ENCODE assay signal across 17 cellular contexts in genomic region chr5:171415115-171415730, GRCh38. TPM values are rescaled to one million over a fixed set of nuclear protein-coding genes. Genes with fewer than 3 reads are reported as not detected.
DNase-seq lines count a peak whose midpoint lies in the region; ATAC-seq, FAIRE-seq and TF ChIP-seq lines count a peak whose summit lies in the region.
"Had no signal": no experiment of that assay in that cellular context is flagged by ENCODE, and none has a peak within 500 bp of the region (broad histone marks: within the 10 kb centered on the region; RNA-seq: fewer than 3 reads in every experiment).

No MANE protein-coding gene starts in this region.

- H3K27ac ChIP-seq in HepG2 (ENCODE audit: extremely low read length, insufficient read depth, low read length) (no peak overlapping the region), right lobe of liver (no peak overlapping the region), endothelial cell of umbilical vein (ENCODE audit: insufficient read depth, low read depth, low read length) (no peak overlapping the region)
- H3K27ac ChIP-seq: BLaER1 treated with 17β-estradiol and CSF1 and Interleukin-3, amounts not matched to agents 10 nM and 100 nM had no signal

- no peak overlapping the region for H3K9ac ChIP-seq in HepG2 (ENCODE audit: insufficient read depth, low read depth, low read length)
- H3K9ac ChIP-seq in endothelial cell of umbilical vein (replicated peaks; ENCODE audit: extremely low read depth, insufficient read depth, low read length), result no peak overlapping the region
- H3K9ac ChIP-seq: BLaER1 treated with 17β-estradiol and CSF1 and Interleukin-3, amounts not matched to agents 10 nM and 100 nM had no signal

- dilution Hi-C loops in endothelial cell of umbilical vein (cut with MboI; ENCODE audit: extremely low pct_ligation_motif_present, low sequenced_read_pairs), result no loop called here

- H3K9me3 Mint-ChIP-seq in activated CD4-positive, alpha-beta memory T cell treated with anti-CD3 and anti-CD28 coated beads for 36 hours, result no peaks in the 10 kb centered on the region
- H3K9me3 Mint-ChIP-seq: activated naive CD8-positive, alpha-beta T cell treated with anti-CD3 and anti-CD28 coated beads, Interleukin-2, amount 10 ng/mL, durations not matched to agents 7 days and 5 days had no signal

- TF ChIP-seq CTCF in HepG2 (CRISPR knock-in tag; IDR thresholded peaks at IDR 0.05) (no peak), right lobe of liver (IDR thresholded peaks at IDR 0.05) (no peak), endothelial cell of umbilical vein (IDR thresholded peaks at IDR 0.05; ENCODE audit: extremely low read depth in 1 of 2, insufficient read depth in 1 of 2, low read depth in 1 of 2, low read length in 2 of 2) (no peak)

- H3K27me3 ChIP-seq in HepG2 (ENCODE audit: control insufficient read depth in 1 of 2, insufficient read depth in 2 of 2, low read length in 2 of 2), result peaks cover 0 to 2% of the 10 kb centered on the region in 2 experiments; a peak in 1 of 5 replicates
- no peaks in the 10 kb centered on the region for H3K27me3 ChIP-seq in right lobe of liver
- H3K27me3 ChIP-seq in endothelial cell of umbilical vein (ENCODE audit: control insufficient read depth in 2 of 2, insufficient read depth in 2 of 2, low read length in 2 of 2), result peaks cover 0 to 12% of the 10 kb centered on the region in 2 experiments

- no peak overlapping the region for H3K4me3 ChIP-seq in HepG2 (replicated peaks in 1 of 3; ENCODE audit: insufficient read depth in 1 of 3, low read depth in 2 of 3, low read length in 3 of 3)
- no peak overlapping the region for H3K4me3 ChIP-seq in right lobe of liver
- no peak overlapping the region for H3K4me3 ChIP-seq in endothelial cell of umbilical vein (replicated peaks in 1 of 3; ENCODE audit: insufficient read depth in 1 of 3, low read depth in 1 of 3, low read length in 3 of 3)
- H3K4me3 ChIP-seq: BLaER1 treated with 17β-estradiol and CSF1 and Interleukin-3, amounts not matched to agents 10 nM and 100 nM had no signal

- no peak overlapping the region for H3K4me3 Mint-ChIP-seq in activated CD4-positive, alpha-beta memory T cell treated with anti-CD3 and anti-CD28 coated beads for 36 hours
- H3K4me3 Mint-ChIP-seq: activated naive CD8-positive, alpha-beta T cell treated with anti-CD3 and anti-CD28 coated beads, Interleukin-2, amount 10 ng/mL, durations not matched to agents 7 days and 5 days had no signal

- TF ChIP-seq POLR2A in HepG2 (IDR thresholded peaks at IDR 0.05; ENCODE audit: insufficient read depth in 1 of 2, low read depth in 2 of 2, low read length in 2 of 2) (no peak), right lobe of liver (IDR thresholded peaks at IDR 0.05) (no peak), endothelial cell of umbilical vein (IDR thresholded peaks at IDR 0.05; ENCODE audit: low read depth, low read length) (peak; percentile 30)

- H3K4me2 ChIP-seq in HepG2 (ENCODE audit: low read depth, low read length) (no peak overlapping the region), endothelial cell of umbilical vein (ENCODE audit: insufficient read depth, low read length) (no peak overlapping the region)
- H3K4me2 ChIP-seq: BLaER1 treated with 17β-estradiol and CSF1 and Interleukin-3, amounts not matched to agents 10 nM and 100 nM had no signal

- no peak for DNase-seq in HepG2 (ENCODE audit: low spot score)
- no peak for DNase-seq in right lobe of liver
- DNase-seq in MV-4-11 (lab: John Stamatoyannopoulos, UW), result peak; percentile 25
- DNase-seq in endothelial cell of umbilical vein (ENCODE audit: low read depth, low spot score), result no peak
- DNase-seq in activated CD4-positive, alpha-beta memory T cell treated with anti-CD3 and anti-CD28 coated beads for 36 hours, result no peak
- DNase-seq in SHP77 treated with DMSO at 0.1 percent for 48 hours (lab: John Stamatoyannopoulos, UW), result no peak
- DNase-seq: activated naive CD8-positive, alpha-beta T cell treated with anti-CD3 and anti-CD28 coated beads, Interleukin-2, amount 10 ng/mL, durations not matched to agents 7 days and 5 days; cortex of kidney; kidney glomerular epithelial cell; MM.1S; NCI-H510A; RPMI8226; stimulated activated naive CD8-positive, alpha-beta T cell treated with anti-CD3 and anti-CD28 coated beads, Interleukin-15, Interleukin-2, amounts not matched to agents 100 U/mL and 50 U/mL, for 24 hours; T1000 had no signal

- H3K79me2 ChIP-seq in HepG2 (ENCODE audit: insufficient read depth, low read length), result no peaks in the 10 kb centered on the region
- H3K79me2 ChIP-seq in endothelial cell of umbilical vein (ENCODE audit: control insufficient read depth, insufficient read depth, low read length), result peaks cover 9% of the 10 kb centered on the region

- no peak overlapping the region for H3K27ac Mint-ChIP-seq in activated CD4-positive, alpha-beta memory T cell treated with anti-CD3 and anti-CD28 coated beads for 36 hours
- H3K27ac Mint-ChIP-seq: activated naive CD8-positive, alpha-beta T cell treated with anti-CD3 and anti-CD28 coated beads, Interleukin-2, amount 10 ng/mL, durations not matched to agents 7 days and 5 days had no signal

- peaks cover 2% of the 10 kb centered on the region for H3K27me3 Mint-ChIP-seq in activated CD4-positive, alpha-beta memory T cell treated with anti-CD3 and anti-CD28 coated beads for 36 hours

- ATAC-seq in HepG2 (0 out of 3 replicates have a peak, but pooled peaks have one; percentile 1), right lobe of liver (no peak), GM21423 (IDR thresholded peaks at IDR 0.05; ENCODE audit: unreplicated experiment) (no peak), GM19023 (IDR thresholded peaks at IDR 0.05; ENCODE audit: unreplicated experiment) (no peak)
- ATAC-seq: stimulated activated naive CD8-positive, alpha-beta T cell treated with anti-CD3 and anti-CD28 coated beads, Interleukin-15, Interleukin-2, amounts not matched to agents 100 U/mL and 50 U/mL, for 24 hours had no signal

- H3K36me3 ChIP-seq in HepG2 (replicated peaks in 1 of 2; ENCODE audit: control insufficient read depth in 1 of 2, insufficient read depth in 2 of 2, low read length in 2 of 2) (peaks cover 3 to 29% of the 10 kb centered on the region in 2 experiments; a peak in 4 of 5 replicates), right lobe of liver (peaks cover 0 to 19% (median 12%) of the 10 kb centered on the region in 4 donors), endothelial cell of umbilical vein (ENCODE audit: control insufficient read depth in 2 of 2, extremely low read depth in 1 of 2, insufficient read depth in 2 of 2, low read length in 2 of 2) (peaks cover 12 to 22% of the 10 kb centered on the region in 2 experiments)

- no peaks in the 10 kb centered on the region for H3K9me3 ChIP-seq in HepG2 (ENCODE audit: low read length)
- H3K9me3 ChIP-seq in right lobe of liver, result no peaks in the 10 kb centered on the region
- H3K9me3 ChIP-seq in endothelial cell of umbilical vein (replicated peaks; ENCODE audit: control insufficient read depth, insufficient read depth, low read length), result no peaks in the 10 kb centered on the region
- H3K9me3 ChIP-seq: BLaER1 treated with 17β-estradiol and CSF1 and Interleukin-3, amounts not matched to agents 10 nM and 100 nM had no signal

- FAIRE-seq in HepG2 (lab: Jason Lieb, UNC) (no peak), endothelial cell of umbilical vein (lab: Jason Lieb, UNC) (no peak)

- peaks cover 27% of the 10 kb centered on the region for H3K36me3 Mint-ChIP-seq in activated CD4-positive, alpha-beta memory T cell treated with anti-CD3 and anti-CD28 coated beads for 36 hours

- no TSS peak for BruUV-seq in HepG2 (replicated peaks; lab: Mats Ljungman, UMichigan)
- BruUV-seq in endothelial cell of umbilical vein (replicated peaks; lab: Mats Ljungman, UMichigan), result no TSS peak

- POLR2A ChIA-PET in HepG2 (lab: Yijun Ruan, JAX) (no interaction called here), endothelial cell of umbilical vein (lab: Charles Lee) (interaction anchor here (0.7 kb wide), 1 partner anchor 323 kb away, joined by 5 read pairs; no protein-coding TSS in a partner anchor)
- POLR2A ChIA-PET in activated CD4-positive, alpha-beta memory T cell treated with anti-CD3 and anti-CD28 coated beads for 36 hours (lab: Charles Lee), result interaction anchor here (1.4 kb wide), 1 partner anchor 16 kb away, joined by 3 read pairs; no protein-coding TSS in a partner anchor

- no peak for TF ChIP-seq RAD21 in HepG2 (CRISPR knock-in tag; IDR thresholded peaks at IDR 0.05)

- 96% methylated on average over 9 of the region's 9 CpGs for WGBS in HepG2 (ENCODE audit: low lambda C conversion rate)
- 87% methylated on average over 9 of the region's 9 CpGs for WGBS in right lobe of liver (ENCODE audit: insufficient coverage, low coverage, low lambda C conversion rate, missing lambda C conversion rate)

- CTCF ChIA-PET in HepG2 (lab: Yijun Ruan, JAX; ENCODE audit: low intra/inter-chr PET ratio, low total read pairs) (no interaction called here), endothelial cell of umbilical vein (lab: Charles Lee) (interaction anchor here (1.0 to 1.9 kb wide), 2 partner anchors 493 to 497 kb away, joined by 3 to 8 read pairs; no protein-coding TSS in a partner anchor)
- CTCF ChIA-PET in activated CD4-positive, alpha-beta memory T cell treated with anti-CD3 and anti-CD28 coated beads for 36 hours (lab: Charles Lee), result no interaction called here

- no peaks in the 10 kb centered on the region for H3K9me1 ChIP-seq in endothelial cell of umbilical vein (replicated peaks; ENCODE audit: control insufficient read depth, extremely low read depth, insufficient read depth, low read length)

- peaks cover 11% of the 10 kb centered on the region for H3K4me1 ChIP-seq in HepG2 (ENCODE audit: insufficient read depth, low read length)
- H3K4me1 ChIP-seq in right lobe of liver, result peaks cover 0 to 18% (median 4%) of the 10 kb centered on the region in 4 donors
- peaks cover 8% of the 10 kb centered on the region for H3K4me1 ChIP-seq in endothelial cell of umbilical vein (ENCODE audit: control insufficient read depth, extremely low read depth, insufficient read depth, low read length)

- H4K20me1 ChIP-seq in HepG2 (ENCODE audit: insufficient read depth, low read length), result peaks cover 46% of the 10 kb centered on the region
- no peaks in the 10 kb centered on the region for H4K20me1 ChIP-seq in endothelial cell of umbilical vein (replicated peaks; ENCODE audit: control insufficient read depth, extremely low read depth, insufficient read depth, low read length)

- no peak overlapping the region for H2AFZ ChIP-seq in HepG2 (ENCODE audit: low read length)
- H2AFZ ChIP-seq in endothelial cell of umbilical vein (ENCODE audit: low read depth, low read length), result no peak overlapping the region

- peaks cover 16% of the 10 kb centered on the region for H3K4me1 Mint-ChIP-seq in activated CD4-positive, alpha-beta memory T cell treated with anti-CD3 and anti-CD28 coated beads for 36 hours (ENCODE audit: low read depth)

- intact Hi-C loops in HepG2 (cut with micrococcal nuclease; ENCODE audit: unreplicated experiment), result loop anchor here (5.0 kb wide), 1 partner anchor 627 kb away; no protein-coding TSS in a partner anchor
- intact Hi-C loops in right lobe of liver (cut with DNase I), result loop anchor here in 1 of 2 donors (10.0 kb wide), 1 partner anchor 490 kb away; no protein-coding TSS in a partner anchor
- intact Hi-C loops in endothelial cell of umbilical vein (cut with micrococcal nuclease), result loop anchor here (5.0 kb wide), 5 partner anchors 182 to 867 kb away; partner anchors contain the start of gene UBTD2
- intact Hi-C loops in activated CD4-positive, alpha-beta memory T cell treated with anti-CD3 and anti-CD28 coated beads for 36 hours (cut with micrococcal nuclease), result loop anchor here (10.0 kb wide), 2 partner anchors 190 to 630 kb away; no protein-coding TSS in a partner anchor

- TF ChIP-seq EP300 in HepG2 (IDR thresholded peaks at IDR 0.05; ENCODE audit: low read depth in 2 of 2, low read length in 2 of 2), result no peak
- TF ChIP-seq EP300 in HepG2 (CRISPR knock-in tag; IDR thresholded peaks at IDR 0.05; ENCODE audit: borderline replicate concordance), result no peak

- in situ Hi-C loops in HepG2 (cut with HindIII; ENCODE audit: extremely low pct_ligation_motif_present, low pct_unique_long_range_greater_than_20kb), result loop anchor here (5.0 kb wide), 3 partner anchors 437 to 627 kb away; no protein-coding TSS in a partner anchor

RNA-seq across cellular contexts. Expression of gene FGF18, which starts 4.2 kb away (rescaled TPM):
- total RNA-seq in HepG2 (2016; rRNA removed; fragmentation: Illumina TruSeq; extraction: Trizol), result not detected in 2 replicates
- total RNA-seq in HepG2 (2016; cell fraction: cytosol; rRNA removed; fragmentation: Illumina TruSeq; extraction: Trizol; ENCODE audit: low read depth), result not detected in 2 replicates
- total RNA-seq in HepG2 (2016; cell fraction: insoluble cytoplasmic fraction; rRNA removed; fragmentation: Illumina TruSeq; extraction: Trizol), result not detected in 2 replicates
- total RNA-seq in HepG2 (2016; cell fraction: membrane; rRNA removed; fragmentation: Illumina TruSeq; extraction: Trizol), result not detected in 2 replicates
- total RNA-seq in HepG2 (2016; cell fraction: nucleus; rRNA removed; fragmentation: Illumina TruSeq; extraction: Trizol), result not detected in 2 replicates
- polyA plus RNA-seq in HepG2 (2011; rRNA removed), result 0.04 TPM in 1 of 2 replicates, not detected in the other
- not detected in 2 replicates for polyA plus RNA-seq in HepG2 (2011; cell fraction: cytosol; rRNA removed)
- 0.05 and 0.24 TPM in 2 replicates for polyA plus RNA-seq in HepG2 (2011; cell fraction: nucleus; rRNA removed)
- 0.08 TPM in 1 of 2 replicates, not detected in the other for polyA plus RNA-seq in HepG2 (2012)
- polyA plus RNA-seq in HepG2 (2016; cell fraction: cytosol; fragmentation: Illumina TruSeq; extraction: Trizol; ENCODE audit: low read depth), result 0.06 TPM in 1 of 2 replicates, not detected in the other
- polyA plus RNA-seq in HepG2 (2016; cell fraction: insoluble cytoplasmic fraction; fragmentation: Illumina TruSeq; extraction: Trizol; ENCODE audit: low read depth), result not detected in 2 replicates
- polyA plus RNA-seq in HepG2 (2016; cell fraction: membrane; fragmentation: Illumina TruSeq; extraction: Trizol; ENCODE audit: low read depth), result 0.09 TPM in 1 of 2 replicates, not detected in the other
- not detected in 2 replicates for polyA plus RNA-seq in HepG2 (2016; cell fraction: nucleus; fragmentation: Illumina TruSeq; extraction: Trizol; ENCODE audit: insufficient read depth, low read depth)
- not detected in 2 replicates for polyA minus RNA-seq in HepG2 (2011; rRNA and poly(A)+ RNA removed; ENCODE audit: low replicate concordance)
- polyA minus RNA-seq in HepG2 (2011; cell fraction: cytosol; rRNA and poly(A)+ RNA removed), result not detected in 2 replicates
- not detected in 2 replicates for polyA minus RNA-seq in HepG2 (2011; cell fraction: nucleus; rRNA and poly(A)+ RNA removed)
- under 1 TPM in 1 of 6 experiments, not detected in 5; 0.12 TPM for total RNA-seq in right lobe of liver
- total RNA-seq in endothelial cell of umbilical vein, result 0.27 TPM in 1 of 2 replicates, not detected in the other
- polyA plus RNA-seq in endothelial cell of umbilical vein, result 0.04 and 0.13 TPM in 2 replicates
- 0.05 TPM in 1 of 2 replicates, not detected in the other for polyA plus RNA-seq in endothelial cell of umbilical vein (2011; cell fraction: cytosol; rRNA removed)
- 0.10 and 0.22 TPM in 2 replicates for polyA plus RNA-seq in endothelial cell of umbilical vein (2011; cell fraction: nucleus; rRNA removed)
- 0.19 TPM in 1 of 2 replicates, not detected in the other for polyA plus RNA-seq in endothelial cell of umbilical vein (2012)
- 0.08 TPM in 1 of 2 replicates, not detected in the other for polyA minus RNA-seq in endothelial cell of umbilical vein
- not detected for polyA minus RNA-seq in endothelial cell of umbilical vein (2011; cell fraction: cytosol; rRNA and poly(A)+ RNA removed)
- polyA minus RNA-seq in endothelial cell of umbilical vein (2011; cell fraction: nucleus; rRNA and poly(A)+ RNA removed), result not detected in 2 replicates
- total RNA-seq in activated CD4-positive, alpha-beta memory T cell treated with anti-CD3 and anti-CD28 coated beads for 36 hours, result under 1 TPM in 1 of 2 experiments, not detected in 1; 0.10 TPM

RNA-seq across cellular contexts. Expression of gene NPM1, which starts 27.6 kb away (rescaled TPM):
- total RNA-seq in HepG2 (2016; rRNA removed; fragmentation: Illumina TruSeq; extraction: Trizol) (3,353 and 5,553 TPM in 2 replicates), right lobe of liver (100 to 1,000 TPM; 196 to 310 (median 258) TPM), endothelial cell of umbilical vein (1,592 and 1,695 TPM in 2 replicates)
- 762 and 941 TPM in 2 replicates for total RNA-seq in HepG2 (2016; cell fraction: cytosol; rRNA removed; fragmentation: Illumina TruSeq; extraction: Trizol; ENCODE audit: low read depth)
- total RNA-seq in HepG2 (2016; cell fraction: insoluble cytoplasmic fraction; rRNA removed; fragmentation: Illumina TruSeq; extraction: Trizol), result 3,423 and 5,528 TPM in 2 replicates
- 1,613 and 2,053 TPM in 2 replicates for total RNA-seq in HepG2 (2016; cell fraction: membrane; rRNA removed; fragmentation: Illumina TruSeq; extraction: Trizol)
- 1,233 and 1,301 TPM in 2 replicates for total RNA-seq in HepG2 (2016; cell fraction: nucleus; rRNA removed; fragmentation: Illumina TruSeq; extraction: Trizol)
- polyA plus RNA-seq in HepG2 (2011; rRNA removed) (1,684 and 2,047 TPM in 2 replicates), endothelial cell of umbilical vein (618 and 1,113 TPM in 2 replicates)
- 2,726 and 4,334 TPM in 2 replicates for polyA plus RNA-seq in HepG2 (2011; cell fraction: cytosol; rRNA removed)
- 901 and 998 TPM in 2 replicates for polyA plus RNA-seq in HepG2 (2011; cell fraction: nucleus; rRNA removed)
- 3,095 and 3,791 TPM in 2 replicates for polyA plus RNA-seq in HepG2 (2012)
- polyA plus RNA-seq in HepG2 (2016; cell fraction: cytosol; fragmentation: Illumina TruSeq; extraction: Trizol; ENCODE audit: low read depth), result 990 and 1,054 TPM in 2 replicates
- polyA plus RNA-seq in HepG2 (2016; cell fraction: insoluble cytoplasmic fraction; fragmentation: Illumina TruSeq; extraction: Trizol; ENCODE audit: low read depth), result 5,889 and 6,211 TPM in 2 replicates
- 1,669 and 1,931 TPM in 2 replicates for polyA plus RNA-seq in HepG2 (2016; cell fraction: membrane; fragmentation: Illumina TruSeq; extraction: Trizol; ENCODE audit: low read depth)
- polyA plus RNA-seq in HepG2 (2016; cell fraction: nucleus; fragmentation: Illumina TruSeq; extraction: Trizol; ENCODE audit: insufficient read depth, low read depth), result 1,818 and 1,822 TPM in 2 replicates
- 1,398 and 1,793 TPM in 2 replicates for polyA minus RNA-seq in HepG2 (2011; rRNA and poly(A)+ RNA removed; ENCODE audit: low replicate concordance)
- polyA minus RNA-seq in HepG2 (2011; cell fraction: cytosol; rRNA and poly(A)+ RNA removed), result 3,161 and 4,136 TPM in 2 replicates
- polyA minus RNA-seq in HepG2 (2011; cell fraction: nucleus; rRNA and poly(A)+ RNA removed), result 529 and 590 TPM in 2 replicates
- polyA plus RNA-seq in endothelial cell of umbilical vein (2011; cell fraction: cytosol; rRNA removed), result 4,496 and 5,519 TPM in 2 replicates
- polyA plus RNA-seq in endothelial cell of umbilical vein (2011; cell fraction: nucleus; rRNA removed), result 1,833 and 2,535 TPM in 2 replicates
- 2,168 and 4,291 TPM in 2 replicates for polyA plus RNA-seq in endothelial cell of umbilical vein (2012)
- polyA minus RNA-seq in endothelial cell of umbilical vein, result 1,004 and 1,287 TPM in 2 replicates
- polyA minus RNA-seq in endothelial cell of umbilical vein (2011; cell fraction: cytosol; rRNA and poly(A)+ RNA removed), result 2,300 TPM
- polyA minus RNA-seq in endothelial cell of umbilical vein (2011; cell fraction: nucleus; rRNA and poly(A)+ RNA removed), result 294 and 390 TPM in 2 replicates
- 1,000 to 10,000 TPM; 2,483 to 2,592 TPM for total RNA-seq in activated CD4-positive, alpha-beta memory T cell treated with anti-CD3 and anti-CD28 coated beads for 36 hours
